Comparison of ENCODE assay signal across 8 cellular contexts in the genomic region with DNA sequence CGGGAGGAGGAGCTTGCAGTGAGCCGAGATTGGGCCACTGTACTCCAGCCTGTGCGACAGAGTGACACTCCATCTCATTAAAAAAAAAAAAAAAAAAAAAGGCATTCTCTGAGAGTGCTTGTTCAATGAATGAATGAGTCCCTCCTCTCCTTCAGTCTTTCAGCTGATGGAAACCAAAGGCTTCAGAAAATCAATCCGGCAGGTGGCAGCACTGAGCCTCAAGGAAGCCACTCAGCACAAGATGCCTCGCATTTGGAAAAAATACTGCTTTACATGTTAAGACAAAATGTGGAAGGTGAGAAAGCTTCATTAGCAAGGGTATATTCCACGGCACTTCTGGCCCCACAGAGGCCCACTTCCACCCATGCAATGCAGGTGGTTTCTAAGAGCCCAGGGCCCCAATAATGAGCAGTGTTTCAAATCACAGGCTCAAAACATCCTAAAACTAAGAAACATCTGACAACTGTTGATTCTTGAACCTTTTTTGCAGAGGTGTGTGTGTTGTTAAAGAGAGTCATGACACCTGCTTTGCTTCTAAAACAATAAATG. TPM values are rescaled to one million over a fixed set of nuclear protein-coding genes. Genes with fewer than 3 reads are reported as not detected.
DNase-seq lines count a peak whose midpoint lies in the region; ATAC-seq and TF ChIP-seq lines count a peak whose summit lies in the region.

No MANE protein-coding gene starts in this region.

- no peak overlapping the region for H3K4me3 Mint-ChIP-seq in T-helper 17 cell

- H3K27me3 Mint-ChIP-seq in T-helper 17 cell, result no peaks in the 10 kb centered on the region

- H3K4me1 Mint-ChIP-seq in T-helper 17 cell, result peaks cover 2% of the 10 kb centered on the region

- intact Hi-C loops in left cardiac atrium (cut with DNase I), result loop anchor here (2.0 to 5.0 kb wide), 2 partner anchors 82 to 84 kb away; a partner anchor contains a TSS

- ATAC-seq in T-helper 17 cell, result peak; percentile 88
- ATAC-seq in left cardiac atrium, result peak; percentile 62 to 74
- no peak for ATAC-seq in HG03159 (IDR thresholded peaks at IDR 0.05; ENCODE audit: unreplicated experiment)

- peak; percentile 22 to 65 for DNase-seq in NCI-H187 (lab: John Stamatoyannopoulos, UW)
- DNase-seq in T-helper 17 cell, result peak; percentile 75 to 86 (median 76)
- peak; percentile 81 for DNase-seq in amniotic epithelial cell (ENCODE audit: low read depth)
- peak; percentile 89 for DNase-seq in left cardiac atrium
- peak; percentile 36 for DNase-seq in retinal pigment epithelial cell (ENCODE audit: low read depth)
- no peak for DNase-seq in GM19240 (ENCODE audit: insufficient read length, low spot score)

- TF ChIP-seq CTCF in GM12875 (IDR thresholded peaks at IDR 0.05; ENCODE audit: borderline replicate concordance, insufficient read depth, low read depth, low read length), result peak; percentile 60
- TF ChIP-seq CTCF in retinal pigment epithelial cell (conservative IDR thresholded peaks at IDR 0.05; ENCODE audit: low read depth, low read length), result peak; percentile 79

- no peaks in the 10 kb centered on the region for H3K36me3 Mint-ChIP-seq in T-helper 17 cell (ENCODE audit: low read depth)

- H3K9me3 ChIP-seq in T-helper 17 cell (ENCODE audit: control insufficient read depth, low read length, poor library complexity, severe bottlenecking), result no peaks in the 10 kb centered on the region

- no peak overlapping the region for H3K4me3 ChIP-seq in GM12875 (ENCODE audit: low read depth, low read length)
- no peak overlapping the region for H3K4me3 ChIP-seq in retinal pigment epithelial cell (ENCODE audit: low read length)

- H3K27ac Mint-ChIP-seq in T-helper 17 cell, result no peak overlapping the region

RNA-seq across cellular contexts. Expression of a gene that starts 33.9 kb away (rescaled TPM):
- total RNA-seq in T-helper 17 cell (10 to 100 TPM; 13.7 to 15.1 TPM), left cardiac atrium (10 to 100 TPM; 15.2 to 21.0 TPM)

RNA-seq across cellular contexts. Expression of a gene that starts 52.1 kb away (rescaled TPM):
- total RNA-seq in T-helper 17 cell, result 10 to 100 TPM; 27.0 to 35.0 TPM
- 10 to 100 TPM; 13.8 to 17.7 TPM for total RNA-seq in left cardiac atrium
